23 cellular contexts compared by ENCODE assay signal in the genomic region with DNA sequence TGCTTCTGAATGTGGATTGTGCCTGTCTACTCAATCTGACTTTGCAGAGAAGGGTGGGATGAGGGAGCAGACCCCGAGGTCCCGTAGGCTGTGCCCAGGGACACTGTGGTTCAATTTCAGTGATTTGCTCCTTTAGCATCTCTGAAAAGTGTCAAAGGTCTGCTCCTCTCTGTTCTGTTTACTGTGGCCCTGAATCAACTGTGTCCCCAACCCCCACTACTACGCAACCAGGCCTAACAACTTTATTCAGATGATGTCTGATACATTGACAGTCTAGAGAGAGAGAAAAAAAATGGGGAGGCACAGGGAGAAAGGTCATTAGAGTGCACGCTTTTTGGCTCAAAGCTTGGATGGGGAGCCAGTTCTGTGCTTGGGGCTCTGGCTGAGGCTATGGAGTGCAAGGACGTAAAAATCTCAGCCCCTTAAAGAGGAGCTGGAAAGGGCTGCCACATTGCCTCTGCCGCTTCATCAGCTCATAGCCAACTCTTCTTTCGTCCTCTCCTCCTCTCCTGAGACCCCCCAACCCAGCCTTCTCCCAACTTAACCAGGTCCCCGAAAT.
"Had no signal": no experiment of that assay in that cellular context is flagged by ENCODE, and none has a peak within 500 bp of the region (broad histone marks: within the 10 kb centered on the region; RNA-seq: fewer than 3 reads in every experiment).

No MANE protein-coding gene starts in this region.

- H3K4me3 ChIP-seq: colonic mucosa, heart left ventricle, left lung, lower lobe of right lung, sigmoid colon, skin epidermis, thyroid gland had no signal

- H3K36me3 Mint-ChIP-seq: memory B cell, naive B cell, type B pancreatic cell had no signal

- H3K27me3 Mint-ChIP-seq: naive B cell; stimulated activated naive B cell treated with anti-CD40 and anti-IgM and Interleukin-4, amounts not matched to agents 10 μg/mL and 1 μg/mL and 100 μg/mL, for 72 hours; stimulated activated naive CD8-positive, alpha-beta T cell treated with anti-CD3 and anti-CD28 coated beads, Interleukin-15, amount 100 ng/mL, for 72 hours had no signal

- H3K27ac ChIP-seq: colonic mucosa, left lung, lower lobe of right lung, neutrophil, thyroid gland had no signal

- ATAC-seq: heart left ventricle; left lung; lower lobe of right lung; stimulated activated naive CD8-positive, alpha-beta T cell treated with anti-CD3 and anti-CD28 coated beads, Interleukin-15, amount 100 ng/mL, for 72 hours had no signal

- H3K4me1 ChIP-seq: left lung, lower lobe of right lung, thyroid gland had no signal

- H3K36me3 ChIP-seq: colonic mucosa, heart left ventricle, left lung, lower lobe of right lung, neutrophil, sigmoid colon, thyroid gland had no signal

- H3K27me3 ChIP-seq: colonic mucosa, heart left ventricle, left lung, neutrophil, sigmoid colon, thyroid gland had no signal

- H3K4me1 Mint-ChIP-seq: mesothelial cell of epicardium; nephron; stimulated activated naive CD8-positive, alpha-beta T cell treated with anti-CD3 and anti-CD28 coated beads, Interleukin-15, amount 100 ng/mL, for 72 hours had no signal

- H3K4me3 Mint-ChIP-seq: memory B cell; mesothelial cell of epicardium; naive B cell; nephron; stimulated activated naive B cell treated with anti-CD40 and anti-IgM and Interleukin-4, amounts not matched to agents 10 μg/mL and 1 μg/mL and 100 μg/mL, for 72 hours; stimulated activated naive CD8-positive, alpha-beta T cell treated with anti-CD3 and anti-CD28 coated beads, Interleukin-15, amount 100 ng/mL, for 72 hours; type B pancreatic cell had no signal

- H3K9me3 ChIP-seq: colonic mucosa, heart left ventricle, left lung, lower lobe of right lung, neutrophil, sigmoid colon, thyroid gland had no signal

- H3K27ac Mint-ChIP-seq: memory B cell; mesothelial cell of epicardium; nephron; stimulated activated naive B cell treated with anti-CD40 and anti-IgM and Interleukin-4, amounts not matched to agents 10 μg/mL and 1 μg/mL and 100 μg/mL, for 72 hours; stimulated activated naive CD8-positive, alpha-beta T cell treated with anti-CD3 and anti-CD28 coated beads, Interleukin-15, amount 100 ng/mL, for 72 hours; type B pancreatic cell had no signal

- DNase-seq: caudate nucleus; colonic mucosa; effector CD4-positive, alpha-beta T cell; heart left ventricle; hippocampal formation; kidney glomerular epithelial cell; left lung; lower lobe of right lung; naive B cell; posterior cingulate gyrus; sigmoid colon; stimulated activated CD4-positive, alpha-beta T cell treated with anti-CD3 and anti-CD28 coated beads, Interleukin-2, amount 100 ng/mL, for 24 hours; stimulated activated CD4-positive, alpha-beta T cell treated with anti-CD3 and anti-CD28 coated beads, Interleukin-4, amount 100 ng/mL, for 4 hours; stimulated activated naive B cell treated with anti-CD40 and anti-IgM and Interleukin-4, amounts not matched to agents 10 μg/mL and 1 μg/mL and 100 μg/mL, for 72 hours; stimulated activated naive CD8-positive, alpha-beta T cell treated with anti-CD3 and anti-CD28 coated beads, Interleukin-15, amount 100 ng/mL, for 72 hours; substantia nigra; thyroid gland had no signal
